ENCODE assay signal across 16 cellular contexts in the genomic region with DNA sequence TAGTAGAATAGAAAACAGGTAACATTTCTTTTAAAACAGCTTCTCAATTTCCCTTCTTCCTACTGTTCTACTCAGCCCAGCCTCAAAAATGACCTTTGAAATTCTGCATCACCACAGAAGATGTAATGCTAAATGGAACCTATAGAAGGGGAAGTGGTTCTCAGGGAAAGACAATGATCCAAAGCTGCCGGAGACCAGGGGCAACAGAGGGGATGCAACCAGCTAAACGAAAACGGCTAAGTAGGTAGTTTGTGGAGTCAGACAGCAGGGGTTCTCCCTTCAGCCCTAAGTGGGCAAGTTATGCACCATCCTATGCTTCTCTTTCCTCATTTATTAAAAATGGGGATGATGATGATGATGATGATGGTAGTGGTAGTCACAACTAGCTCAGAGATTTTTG.
DNase-seq lines count a peak whose midpoint lies in the region; ATAC-seq and TF ChIP-seq lines count a peak whose summit lies in the region.
"Had no signal": no experiment of that assay in that cellular context is flagged by ENCODE, and none has a peak within 500 bp of the region (broad histone marks: within the 10 kb centered on the region; RNA-seq: fewer than 3 reads in every experiment).

No MANE protein-coding gene starts in this region.

- H3K4me3 Mint-ChIP-seq in GM23338 (no peak overlapping the region), endothelial cell (ENCODE audit: unreplicated experiment) (no peak overlapping the region), neural progenitor cell (no peak overlapping the region)
- no peak overlapping the region for H3K4me3 Mint-ChIP-seq in naive thymus-derived CD4-positive, alpha-beta T cell
- H3K4me3 Mint-ChIP-seq: CD8-positive, alpha-beta memory T cell; H9 had no signal

- no peaks in the 10 kb centered on the region for H3K9me2 ChIP-seq in GM23338 (ENCODE audit: insufficient read depth)

- H3F3A ChIP-seq in GM23338 (replicated peaks; ENCODE audit: low read depth): no peaks in the 10 kb centered on the region
- H3F3A ChIP-seq in neural progenitor cell (ENCODE audit: low read depth): peaks cover 3% of the 10 kb centered on the region

- H3K4me2 ChIP-seq in GM23338 (no peak overlapping the region), neural progenitor cell (peak overlapping the region; percentile 19)
- H3K4me2 ChIP-seq: BLaER1 had no signal

- H3K4me3 ChIP-seq in GM23338 (no peak overlapping the region), neural progenitor cell (no peak overlapping the region)
- H3K4me3 ChIP-seq in naive thymus-derived CD4-positive, alpha-beta T cell (ENCODE audit: low read length): no peak overlapping the region
- H3K4me3 ChIP-seq: BLaER1 had no signal

- H3K4me1 ChIP-seq in GM23338 (ENCODE audit: insufficient read depth) (no peaks in the 10 kb centered on the region), neural progenitor cell (peaks cover 10% of the 10 kb centered on the region)
- H3K4me1 ChIP-seq in naive thymus-derived CD4-positive, alpha-beta T cell (ENCODE audit: control insufficient read depth in 2 of 2, insufficient read depth in 2 of 2, low read length in 2 of 2): no peaks in the 10 kb centered on the region
- H3K4me1 ChIP-seq: BLaER1, Caco-2 had no signal

- POLR2A ChIA-PET in naive thymus-derived CD4-positive, alpha-beta T cell (lab: Charles Lee): interaction anchor here (1.1 kb wide), 1 partner anchor 108 kb away, joined by 3 read pairs; no protein-coding TSS in a partner anchor

- H3K27me3 ChIP-seq in GM23338 (ENCODE audit: insufficient read depth): no peaks in the 10 kb centered on the region
- no peaks in the 10 kb centered on the region for H3K27me3 ChIP-seq in neural progenitor cell
- H3K27me3 ChIP-seq in naive thymus-derived CD4-positive, alpha-beta T cell (ENCODE audit: control insufficient read depth in 2 of 2, insufficient read depth in 2 of 2, low read length in 2 of 2): no peaks in the 10 kb centered on the region
- H3K27me3 ChIP-seq: BLaER1 had no signal

- DNase-seq in GM23338 (ENCODE audit: low spot score) (peak; percentile 36), endothelial cell (ENCODE audit: low spot score) (no peak), neural progenitor cell (ENCODE audit: low spot score) (peak; percentile 34), NCI-H526 (lab: John Stamatoyannopoulos, UW) (no peak), NCI-H2171 treated with DMSO at 0.1 percent for 48 hours (lab: John Stamatoyannopoulos, UW) (no peak)
- DNase-seq in naive thymus-derived CD4-positive, alpha-beta T cell: no peak
- DNase-seq: DND-41, GDM1, H9, IMR-90 had no signal

- H3K36me3 ChIP-seq in GM23338 (ENCODE audit: insufficient read depth) (no peaks in the 10 kb centered on the region), neural progenitor cell (no peaks in the 10 kb centered on the region)
- peaks cover 0 to 9% (median 0%) of the 10 kb centered on the region in 3 experiments for H3K36me3 ChIP-seq in naive thymus-derived CD4-positive, alpha-beta T cell (ENCODE audit: control insufficient read depth in 2 of 3, insufficient read depth in 3 of 3, low read length in 3 of 3)

- no peaks in the 10 kb centered on the region for H4K20me1 ChIP-seq in GM23338 (replicated peaks; ENCODE audit: insufficient read depth)
- no peaks in the 10 kb centered on the region for H4K20me1 ChIP-seq in neural progenitor cell (ENCODE audit: low read depth)

- peaks cover 15% of the 10 kb centered on the region; the same call in 2 of the 3 replicates for H3K4me1 Mint-ChIP-seq in GM23338
- H3K4me1 Mint-ChIP-seq in endothelial cell (ENCODE audit: unreplicated experiment): peaks cover 3% of the 10 kb centered on the region
- peaks cover 4% of the 10 kb centered on the region for H3K4me1 Mint-ChIP-seq in neural progenitor cell
- H3K4me1 Mint-ChIP-seq in naive thymus-derived CD4-positive, alpha-beta T cell: peaks cover 15 to 32% (median 24%) of the 10 kb centered on the region in 7 donors

- ATAC-seq in GM23338 (peak; percentile 79), GM21390 (IDR thresholded peaks at IDR 0.05; ENCODE audit: unreplicated experiment) (no peak)
- ATAC-seq in naive thymus-derived CD4-positive, alpha-beta T cell: no peak

- H3K36me3 Mint-ChIP-seq in GM23338 (ENCODE audit: low read depth) (peaks cover 2% of the 10 kb centered on the region; the same call in 1 of the 3 replicates), endothelial cell (ENCODE audit: low read depth, unreplicated experiment) (peaks cover 10% of the 10 kb centered on the region), neural progenitor cell (no peaks in the 10 kb centered on the region)
- peaks cover 0 to 17% (median 0%) of the 10 kb centered on the region in 5 donors for H3K36me3 Mint-ChIP-seq in naive thymus-derived CD4-positive, alpha-beta T cell

- H3K9me3 Mint-ChIP-seq in GM23338: no peaks in the 10 kb centered on the region
- no peaks in the 10 kb centered on the region for H3K9me3 Mint-ChIP-seq in endothelial cell (ENCODE audit: unreplicated experiment)
- H3K9me3 Mint-ChIP-seq in neural progenitor cell: no peaks in the 10 kb centered on the region
- no peaks in the 10 kb centered on the region for H3K9me3 Mint-ChIP-seq in naive thymus-derived CD4-positive, alpha-beta T cell
- H3K9me3 Mint-ChIP-seq: CD8-positive, alpha-beta memory T cell; H9 had no signal

- H2AFZ ChIP-seq in GM23338: no peak overlapping the region
- H2AFZ ChIP-seq in neural progenitor cell (replicated peaks): no peak overlapping the region

- intact Hi-C loops in naive thymus-derived CD4-positive, alpha-beta T cell (cut with micrococcal nuclease): loop anchor here (1.0 to 10.0 kb wide), 3 partner anchors 108 to 600 kb away; no protein-coding TSS in a partner anchor

- H3K27ac ChIP-seq in GM23338 (ENCODE audit: low read depth): no peak overlapping the region
- peak overlapping the region; percentile 51 for H3K27ac ChIP-seq in angular gyrus (ENCODE audit: low read depth, low read length)
- H3K27ac ChIP-seq in neural progenitor cell: no peak overlapping the region
- H3K27ac ChIP-seq in naive thymus-derived CD4-positive, alpha-beta T cell (ENCODE audit: low read depth, low read length): no peak overlapping the region
- H3K27ac ChIP-seq: 22Rv1, BLaER1 had no signal

- H3K9ac ChIP-seq in neural progenitor cell: no peak overlapping the region
- H3K9ac ChIP-seq: BLaER1 had no signal

- TF ChIP-seq CTCF in GM23338 (conservative IDR thresholded peaks at IDR 0.05; ENCODE audit: low read depth in 2 of 2) (no peak), endothelial cell (IDR thresholded peaks at IDR 0.05; ENCODE audit: unreplicated experiment) (no peak), neural progenitor cell (IDR thresholded peaks at IDR 0.05) (no peak)

- H3K27me3 Mint-ChIP-seq in GM23338 (ENCODE audit: insufficient read depth, low read depth, poor library complexity): no peaks in the 10 kb centered on the region
- peaks cover 1% of the 10 kb centered on the region for H3K27me3 Mint-ChIP-seq in endothelial cell (ENCODE audit: unreplicated experiment)
- no peaks in the 10 kb centered on the region for H3K27me3 Mint-ChIP-seq in neural progenitor cell (ENCODE audit: insufficient read depth, low read depth)
- no peaks in the 10 kb centered on the region for H3K27me3 Mint-ChIP-seq in naive thymus-derived CD4-positive, alpha-beta T cell
- H3K27me3 Mint-ChIP-seq: CD8-positive, alpha-beta memory T cell had no signal

- H3K79me2 ChIP-seq in GM23338 (replicated peaks; ENCODE audit: insufficient read depth) (no peaks in the 10 kb centered on the region), neural progenitor cell (ENCODE audit: low read depth) (no peaks in the 10 kb centered on the region)

- no peaks in the 10 kb centered on the region for H3K9me3 ChIP-seq in neural progenitor cell (ENCODE audit: low read depth)
- H3K9me3 ChIP-seq in naive thymus-derived CD4-positive, alpha-beta T cell (ENCODE audit: control insufficient read depth in 2 of 3, low read length in 3 of 3): no peaks in the 10 kb centered on the region
- H3K9me3 ChIP-seq: BLaER1, Caco-2 had no signal

- no peak overlapping the region for H3K27ac Mint-ChIP-seq in GM23338
- H3K27ac Mint-ChIP-seq in endothelial cell (ENCODE audit: unreplicated experiment): peak overlapping the region; percentile 24
- H3K27ac Mint-ChIP-seq in neural progenitor cell: no peak overlapping the region
- no peak overlapping the region for H3K27ac Mint-ChIP-seq in naive thymus-derived CD4-positive, alpha-beta T cell
- H3K27ac Mint-ChIP-seq: H9 had no signal

- CTCF ChIA-PET in naive thymus-derived CD4-positive, alpha-beta T cell (lab: Charles Lee): interaction anchor here (0.7 to 3.6 kb wide), 9 partner anchors 8 to 599 kb away, joined by 3 to 28 read pairs (median 6); no protein-coding TSS in a partner anchor

TF ChIP-seq in GM23338, 12 proteins besides CTCF, POLR2A, EP300 and RAD21 (continues in another document):
- no peak for TF ChIP-seq ZNF331 (CRISPR knock-in tag; IDR thresholded peaks at IDR 0.05; ENCODE audit: low read depth)
- no peak for TF ChIP-seq NANOG (IDR thresholded peaks at IDR 0.05; ENCODE audit: borderline replicate concordance)
- no peak for TF ChIP-seq EZH2phosphoT487 (IDR thresholded peaks at IDR 0.05; ENCODE audit: unreplicated experiment)
- TF ChIP-seq, protein P1, sequence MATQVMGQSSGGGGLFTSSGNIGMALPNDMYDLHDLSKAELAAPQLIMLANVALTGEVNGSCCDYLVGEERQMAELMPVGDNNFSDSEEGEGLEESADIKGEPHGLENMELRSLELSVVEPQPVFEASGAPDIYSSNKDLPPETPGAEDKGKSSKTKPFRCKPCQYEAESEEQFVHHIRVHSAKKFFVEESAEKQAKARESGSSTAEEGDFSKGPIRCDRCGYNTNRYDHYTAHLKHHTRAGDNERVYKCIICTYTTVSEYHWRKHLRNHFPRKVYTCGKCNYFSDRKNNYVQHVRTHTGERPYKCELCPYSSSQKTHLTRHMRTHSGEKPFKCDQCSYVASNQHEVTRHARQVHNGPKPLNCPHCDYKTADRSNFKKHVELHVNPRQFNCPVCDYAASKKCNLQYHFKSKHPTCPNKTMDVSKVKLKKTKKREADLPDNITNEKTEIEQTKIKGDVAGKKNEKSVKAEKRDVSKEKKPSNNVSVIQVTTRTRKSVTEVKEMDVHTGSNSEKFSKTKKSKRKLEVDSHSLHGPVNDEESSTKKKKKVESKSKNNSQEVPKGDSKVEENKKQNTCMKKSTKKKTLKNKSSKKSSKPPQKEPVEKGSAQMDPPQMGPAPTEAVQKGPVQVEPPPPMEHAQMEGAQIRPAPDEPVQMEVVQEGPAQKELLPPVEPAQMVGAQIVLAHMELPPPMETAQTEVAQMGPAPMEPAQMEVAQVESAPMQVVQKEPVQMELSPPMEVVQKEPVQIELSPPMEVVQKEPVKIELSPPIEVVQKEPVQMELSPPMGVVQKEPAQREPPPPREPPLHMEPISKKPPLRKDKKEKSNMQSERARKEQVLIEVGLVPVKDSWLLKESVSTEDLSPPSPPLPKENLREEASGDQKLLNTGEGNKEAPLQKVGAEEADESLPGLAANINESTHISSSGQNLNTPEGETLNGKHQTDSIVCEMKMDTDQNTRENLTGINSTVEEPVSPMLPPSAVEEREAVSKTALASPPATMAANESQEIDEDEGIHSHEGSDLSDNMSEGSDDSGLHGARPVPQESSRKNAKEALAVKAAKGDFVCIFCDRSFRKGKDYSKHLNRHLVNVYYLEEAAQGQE (IDR thresholded peaks at IDR 0.05; ENCODE audit: unreplicated experiment): no peak
- TF ChIP-seq EZH2 (IDR thresholded peaks at IDR 0.05; ENCODE audit: low read depth, unreplicated experiment): no peak

Comparison
In these comparisons a context has a peak if more than half of its experiments do, and no peak if none do; other contexts are left out.
1. DNase-seq: peak in GM23338 (single experiment) and neural progenitor cell (single experiment); none in endothelial cell (single experiment), NCI-H526 (0 of 2), NCI-H2171 treated with DMSO at 0.1 percent for 48 hours (single experiment) and naive thymus-derived CD4-positive, alpha-beta T cell (0 of 9).